ENCODE assay signal across 31 cellular contexts in the genomic region with DNA sequence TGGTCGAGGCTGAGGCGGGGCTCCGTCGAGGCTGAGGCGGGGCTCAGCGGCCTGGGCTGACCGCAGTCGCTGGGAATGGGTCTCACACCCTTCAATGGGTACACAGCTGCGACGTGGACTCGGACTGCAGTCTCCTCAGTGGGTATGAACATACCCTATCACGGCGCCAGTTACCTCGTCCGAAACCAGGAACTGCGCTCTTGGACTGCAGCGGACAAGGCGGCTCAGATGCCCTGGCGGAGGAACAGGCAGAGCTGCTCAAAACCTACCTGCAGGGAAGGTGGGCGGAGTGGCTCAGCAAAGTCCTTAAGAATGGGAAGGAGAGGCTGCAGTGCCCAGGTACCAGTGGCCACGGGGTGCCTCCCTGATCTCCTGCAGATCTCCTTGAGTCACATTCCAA.
"Had no signal": no experiment of that assay in that cellular context is flagged by ENCODE, and none has a peak within 500 bp of the region (broad histone marks: within the 10 kb centered on the region; RNA-seq: fewer than 3 reads in every experiment).

No MANE protein-coding gene starts in this region.

- H3K27me3 ChIP-seq: body of pancreas, brain microvascular endothelial cell, cardiac muscle cell had no signal

- H3K4me3 ChIP-seq: body of pancreas, cardiac muscle cell had no signal

- H3K36me3 ChIP-seq: brain microvascular endothelial cell, cardiac muscle cell had no signal

- H3K9me3 ChIP-seq: body of pancreas had no signal

- H3K4me1 ChIP-seq: body of pancreas had no signal

- ATAC-seq: activated CD8-positive, alpha-beta T cell treated with anti-CD3 and anti-CD28 coated beads for 36 hours; activated naive CD8-positive, alpha-beta T cell treated with anti-CD3 and anti-CD28 coated beads, Interleukin-2, amount 50 U/mL, for 24 hours; body of pancreas had no signal

- DNase-seq: activated B cell treated with CpG ODN at 0.5 μM for 24 hours; activated CD4-positive, alpha-beta memory T cell treated with anti-CD3 and anti-CD28 coated beads for 36 hours; activated CD4-positive, alpha-beta T cell treated with anti-CD3 and anti-CD28 coated beads for 4 hours; activated CD4-positive, alpha-beta T cell treated with anti-CD3 and anti-CD28 coated beads, Interleukin-2, amount 10 ng/mL, durations not matched to agents 24 days and 14 days; activated CD4-positive, alpha-beta T cell treated with anti-CD3 and anti-CD28 coated beads, Interleukin-2, amount 50 U/mL, for 1 hour; activated CD4-positive, alpha-beta T cell treated with anti-CD3 and anti-CD28 coated beads, Interleukin-2, amount 50 U/mL, for 4 hours; activated CD4-positive, CD25-positive, alpha-beta regulatory T cell treated with anti-CD3 and anti-CD28 coated beads, Interleukin-2, amount 50 U/mL, for 72 hours; activated CD8-positive, alpha-beta memory T cell treated with anti-CD3 and anti-CD28 coated beads, Interleukin-2, amount 50 U/mL, for 4 hours; activated CD8-positive, alpha-beta T cell treated with anti-CD3 and anti-CD28 coated beads for 36 hours; activated effector memory CD4-positive, alpha-beta T cell treated with Interleukin-2 at 50 U/mL for 16 hours; activated gamma-delta T cell; activated naive CD4-positive, alpha-beta T cell treated with anti-CD3 and anti-CD28 coated beads, Interleukin-2, amount 10 ng/mL, durations not matched to agents 7 days and 5 days; activated naive CD4-positive, alpha-beta T cell treated with Interleukin-2 at 50 U/mL for 16 hours; activated naive CD8-positive, alpha-beta T cell treated with anti-CD3 and anti-CD28 coated beads, Interleukin-2, amount 10 ng/mL, durations not matched to agents 7 days and 5 days; activated naive CD8-positive, alpha-beta T cell treated with anti-CD3 and anti-CD28 coated beads, Interleukin-2, amount 50 U/mL, for 24 hours; activated T-cell treated with anti-CD3 and anti-CD28 coated beads, Interleukin-2, amount 50 U/mL, for 24 hours; activated T-cell treated with anti-CD3 and anti-CD28 coated beads, Interleukin-2, amount 50 U/mL, for 48 hours; amygdala; anterior cingulate cortex; brain microvascular endothelial cell; caudate nucleus; cerebellar nuclear complex; T-helper 1 cell; T-helper 2 cell; T-helper 9 cell had no signal

- H3K27ac ChIP-seq: body of pancreas, brain microvascular endothelial cell, cardiac muscle cell, VCaP had no signal

- FAIRE-seq: astrocyte, bronchial epithelial cell, TTC549 had no signal
